In the genomic region with DNA sequence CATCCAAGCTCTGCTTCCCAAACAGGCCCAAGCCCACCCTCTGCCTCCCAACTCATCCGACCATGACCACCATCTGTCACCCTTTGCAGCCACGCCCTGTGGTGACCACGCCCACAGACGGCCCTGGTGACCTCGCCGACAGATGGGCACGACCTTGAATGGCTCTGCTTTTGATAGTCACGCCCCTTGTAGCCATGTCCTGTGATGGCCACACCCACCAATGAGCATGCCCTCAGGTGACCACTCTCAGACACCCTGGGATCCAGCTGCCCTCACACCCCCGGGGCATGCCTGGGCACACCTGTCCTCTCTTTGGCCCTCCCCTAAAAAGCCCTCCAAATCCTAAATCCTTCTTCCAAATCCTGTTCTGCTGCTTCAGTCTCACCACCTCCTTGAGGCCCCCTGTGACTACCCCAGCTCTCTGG, we compare ENCODE assay signal across 7 cellular contexts. TPM values are rescaled to one million over a fixed set of nuclear protein-coding genes. Genes with fewer than 3 reads are reported as not detected.
DNase-seq lines count a peak whose midpoint lies in the region; ATAC-seq and TF ChIP-seq lines count a peak whose summit lies in the region.

No MANE protein-coding gene starts in this region.

- no peaks in the 10 kb centered on the region for H3K36me3 ChIP-seq in HAP-1 (replicated peaks)
- H3K36me3 ChIP-seq in trophoblast cell (ENCODE audit: control insufficient read depth in 1 of 2, insufficient read depth in 2 of 2, low read length in 2 of 2), result no peaks in the 10 kb centered on the region

- no peak overlapping the region for H2BK12ac ChIP-seq in trophoblast cell (ENCODE audit: low read length)

- no peak overlapping the region for H2AFZ ChIP-seq in trophoblast cell (ENCODE audit: insufficient read depth, low read length, poor library complexity)

- H2BK120ac ChIP-seq in trophoblast cell (ENCODE audit: insufficient read depth, low read length, poor library complexity), result no peak overlapping the region

- ATAC-seq in HG03432 (IDR thresholded peaks at IDR 0.05; ENCODE audit: unreplicated experiment), result no peak

- DNase-seq in HAP-1 (ENCODE audit: low spot score in 2 of 2) (peak in 1 of 2 experiments; percentile 30), RPMI7951 (ENCODE audit: low read depth) (peak; percentile 23), fibroblast of villous mesenchyme (ENCODE audit: low read depth) (no peak), trophoblast cell (peak in 1 of 2 donors; percentile 18), RKO (ENCODE audit: low spot score) (no peak)
- DNase-seq in stimulated activated CD4-positive, alpha-beta T cell treated with anti-CD3 and anti-CD28 coated beads, Interleukin-2, amount 100 ng/mL, for 24 hours, result no peak

- peak overlapping the region; percentile 47 for H3K4me3 ChIP-seq in HAP-1
- peak overlapping the region; percentile 81 for H3K4me3 ChIP-seq in fibroblast of villous mesenchyme (ENCODE audit: low read depth, low read length)
- peak overlapping the region; percentile 78 for H3K4me3 ChIP-seq in trophoblast cell (ENCODE audit: low read depth, low read length)

- no peak for TF ChIP-seq CTCF in fibroblast of villous mesenchyme (IDR thresholded peaks at IDR 0.05; ENCODE audit: insufficient read depth, low read depth, low read length)

- H3K79me1 ChIP-seq in trophoblast cell (ENCODE audit: low read length), result peaks cover 9% of the 10 kb centered on the region

- WGBS in trophoblast cell (ENCODE audit: extremely low coverage, insufficient coverage, insufficient read length), result no CpG with 5 or more reads among the region's 9 CpGs

- no peak overlapping the region for H3K23ac ChIP-seq in trophoblast cell (ENCODE audit: low read length)

- no peak overlapping the region for H2BK5ac ChIP-seq in trophoblast cell (ENCODE audit: low read depth, low read length, poor library complexity)

- in situ Hi-C loops in HAP-1 (cut with MboI; ENCODE audit: low sequenced_read_pairs), result no loop called here

- peak overlapping the region; percentile 76 for H3K4me2 ChIP-seq in trophoblast cell (ENCODE audit: low read length)

- no peak overlapping the region for H3K9ac ChIP-seq in trophoblast cell (ENCODE audit: low read length)

- no peak overlapping the region for H3K27ac ChIP-seq in trophoblast cell (ENCODE audit: low read depth, low read length)

- peak overlapping the region; percentile 64 for H4K91ac ChIP-seq in trophoblast cell (ENCODE audit: low read depth, low read length)

- peak overlapping the region; percentile 72 for H4K8ac ChIP-seq in trophoblast cell (ENCODE audit: low read depth, low read length)

- H3K9me3 ChIP-seq in HAP-1, result no peaks in the 10 kb centered on the region
- H3K9me3 ChIP-seq in trophoblast cell (ENCODE audit: insufficient read depth, low read depth, low read length), result peaks cover 2% of the 10 kb centered on the region

- peaks cover 2% of the 10 kb centered on the region for H3K79me2 ChIP-seq in trophoblast cell (ENCODE audit: control insufficient read depth, insufficient read depth, low read length, poor library complexity)

- peak overlapping the region; percentile 73 for H2AK5ac ChIP-seq in trophoblast cell (ENCODE audit: low read length)

- no peak overlapping the region for H3K4ac ChIP-seq in trophoblast cell (ENCODE audit: low read depth, low read length)

- H3K27me3 ChIP-seq in HAP-1 (ENCODE audit: low read depth) (no peaks in the 10 kb centered on the region), trophoblast cell (ENCODE audit: insufficient read depth, low read length) (no peaks in the 10 kb centered on the region)

- no peak overlapping the region for H3K18ac ChIP-seq in trophoblast cell (ENCODE audit: low read length)

- no peak overlapping the region for H3K14ac ChIP-seq in trophoblast cell (ENCODE audit: low read length)

- H3K4me1 ChIP-seq in HAP-1 (peaks cover 14% of the 10 kb centered on the region), trophoblast cell (ENCODE audit: control insufficient read depth in 1 of 2, insufficient read depth in 2 of 2, low read length in 2 of 2) (peaks cover 12 to 18% of the 10 kb centered on the region in 2 experiments)

- H4K12ac ChIP-seq in trophoblast cell (ENCODE audit: low read depth, low read length), result peak overlapping the region; percentile 1

RNA-seq across cellular contexts. Expression of a gene that starts 51.0 kb away (rescaled TPM):
- 112 and 119 TPM in 2 replicates for total RNA-seq in RPMI7951 (2014; rRNA removed; shearing (Covaris generic))
- total RNA-seq in fibroblast of villous mesenchyme, result 91.2 and 203 TPM in 2 replicates
- polyA plus RNA-seq in trophoblast cell (2013), result 177 and 189 TPM in 2 replicates
